Comparison of ENCODE assay signal across 26 cellular contexts in the genomic region with DNA sequence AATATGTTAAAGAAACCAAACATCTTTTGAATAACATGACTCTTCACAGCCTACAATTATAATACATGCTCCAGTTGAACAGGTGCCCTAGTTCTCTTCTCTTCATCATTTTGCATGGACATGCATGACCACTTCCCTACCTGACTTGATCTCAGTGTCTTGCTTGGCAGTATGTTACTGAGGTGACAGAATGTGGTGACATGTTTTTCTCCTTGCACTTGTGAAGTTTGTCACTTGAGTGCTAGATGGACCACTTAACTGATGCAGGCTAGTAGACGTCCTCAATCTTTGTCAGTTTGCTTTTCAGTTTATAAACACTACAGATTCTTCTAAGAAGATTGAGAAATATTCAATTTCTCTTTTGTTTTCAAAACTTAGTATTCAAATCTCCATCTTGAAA. TPM values are rescaled to one million over a fixed set of nuclear protein-coding genes. Genes with fewer than 3 reads are reported as not detected.
"Had no signal": no experiment of that assay in that cellular context is flagged by ENCODE, and none has a peak within 500 bp of the region (broad histone marks: within the 10 kb centered on the region; RNA-seq: fewer than 3 reads in every experiment).

No MANE protein-coding gene starts in this region.

- H3K9me3 ChIP-seq: suprapubic skin, testis, thoracic aorta, thyroid gland, tibial artery, tibial nerve, transverse colon, upper lobe of left lung, upper lobe of right lung, uterus, vagina had no signal

- H3K4me3 ChIP-seq: stomach, suprapubic skin, testis, thoracic aorta, thyroid gland, tibial artery, tibial nerve, transverse colon, upper lobe of left lung, upper lobe of right lung, uterus, vagina had no signal

- H3K27me3 ChIP-seq: stomach, suprapubic skin, testis, thyroid gland, tibial artery, tibial nerve, transverse colon, upper lobe of left lung, upper lobe of right lung, uterus, vagina had no signal

- H3K27ac ChIP-seq: stomach, suprapubic skin, testis, thoracic aorta, thyroid gland, tibial artery, tibial nerve, transverse colon, upper lobe of left lung, upper lobe of right lung, uterus, vagina had no signal

- H3K36me3 ChIP-seq: stomach, suprapubic skin, thoracic aorta, thyroid gland, tibial artery, tibial nerve, transverse colon, upper lobe of left lung, upper lobe of right lung, uterus, vagina had no signal

- DNase-seq: stimulated activated CD4-positive, alpha-beta T cell treated with anti-CD3 and anti-CD28 coated beads, Interleukin-2, amount 100 ng/mL, for 48 hours; stimulated activated CD4-positive, alpha-beta T cell treated with anti-CD3 and anti-CD28 coated beads, Interleukin-4, amount 100 ng/mL, for 1 hour; stimulated activated CD4-positive, alpha-beta T cell treated with anti-CD3 and anti-CD28 coated beads, Interleukin-4, amount 100 ng/mL, for 24 hours; stimulated activated CD4-positive, alpha-beta T cell treated with anti-CD3 and anti-CD28 coated beads, Interleukin-4, amount 100 ng/mL, for 4 hours; stimulated activated CD8-positive, alpha-beta memory T cell treated with anti-CD3 and anti-CD28 coated beads, Interleukin-4, amount 100 ng/mL, for 48 hours; stimulated activated naive B cell treated with anti-CD40 and anti-IgM and Interleukin-4, amounts not matched to agents 10 μg/mL and 1 μg/mL and 100 μg/mL, for 72 hours; stimulated activated naive CD4-positive, alpha-beta T cell; stimulated activated naive CD4-positive, alpha-beta T cell treated with Interleukin-2 at 50 U/mL for 16 hours; stimulated activated naive CD8-positive, alpha-beta T cell treated with anti-CD3 and anti-CD28 coated beads, Interleukin-15, amount 100 ng/mL, for 72 hours; stimulated activated naive CD8-positive, alpha-beta T cell treated with anti-CD3 and anti-CD28 coated beads, Interleukin-15, Interleukin-2, amounts not matched to agents 100 U/mL and 50 U/mL, for 24 hours; stomach; substantia nigra; testis; thyroid gland; tibial artery; transverse colon; trophoblast cell; upper lobe of left lung; upper lobe of right lung; uterus had no signal

RNA-seq across cellular contexts. Expression of gene KRTAP13-2, which starts 10.1 kb away (rescaled TPM):
- polyA plus RNA-seq: stomach, urinary bladder had no signal

RNA-seq across cellular contexts. Expression of gene KRTAP13-1, which starts 13.6 kb away (rescaled TPM):
- polyA plus RNA-seq: stomach, urinary bladder had no signal

RNA-seq across cellular contexts. Expression of gene KRTAP23-1, which starts 33.8 kb away (rescaled TPM):
- polyA plus RNA-seq: stomach, thymus, urinary bladder had no signal

RNA-seq across cellular contexts. Expression of gene KRTAP13-3, which starts 43.5 kb away (rescaled TPM):
- polyA plus RNA-seq: stomach, thymus, urinary bladder had no signal

RNA-seq across cellular contexts. Expression of gene KRTAP27-1, which starts 44.7 kb away (rescaled TPM):
- polyA plus RNA-seq: stomach, urinary bladder had no signal
